2 cellular contexts compared by ENCODE assay signal in genomic region chr6:98470821-98471220, GRCh38.
A peak's percentile ranks its signal among the peaks of the same experiment; 100 is the strongest.
TF ChIP-seq lines count a peak whose summit lies in the region.

No MANE protein-coding gene starts in this region.

TF ChIP-seq in SK-N-SH, 30 proteins besides CTCF, POLR2A, EP300 and RAD21 (continued from another document):
- peak; percentile 25; the same call in 1 of the 2 replicates for TF ChIP-seq REST (IDR thresholded peaks at IDR 0.05; ENCODE audit: low read depth, low read length)
- TF ChIP-seq NFIC (IDR thresholded peaks at IDR 0.05; ENCODE audit: borderline replicate concordance) = no peak
- TF ChIP-seq SMC3 (IDR thresholded peaks at IDR 0.05; ENCODE audit: low read depth, low read length) = no peak

TF ChIP-seq in SK-N-SH treated with all-trans-retinoic acid at 6 μM for 48 hours, 23 proteins besides CTCF, POLR2A, EP300 and RAD21 (continued from another document):
- no peak for TF ChIP-seq TSHZ2 (CRISPR knock-in tag; IDR thresholded peaks at IDR 0.05)
- no peak for TF ChIP-seq ARNTL (CRISPR knock-in tag; IDR thresholded peaks at IDR 0.05; ENCODE audit: borderline replicate concordance, low read depth)
- no peak for TF ChIP-seq PPARA (CRISPR knock-in tag; IDR thresholded peaks at IDR 0.05; ENCODE audit: borderline replicate concordance)
- no peak for TF ChIP-seq TCF4 (CRISPR knock-in tag; IDR thresholded peaks at IDR 0.05; ENCODE audit: borderline replicate concordance)
- no peak for TF ChIP-seq ZC3H10 (CRISPR knock-in tag; IDR thresholded peaks at IDR 0.05)
